ENCODE assay signal across 21 cellular contexts in the genomic region with DNA sequence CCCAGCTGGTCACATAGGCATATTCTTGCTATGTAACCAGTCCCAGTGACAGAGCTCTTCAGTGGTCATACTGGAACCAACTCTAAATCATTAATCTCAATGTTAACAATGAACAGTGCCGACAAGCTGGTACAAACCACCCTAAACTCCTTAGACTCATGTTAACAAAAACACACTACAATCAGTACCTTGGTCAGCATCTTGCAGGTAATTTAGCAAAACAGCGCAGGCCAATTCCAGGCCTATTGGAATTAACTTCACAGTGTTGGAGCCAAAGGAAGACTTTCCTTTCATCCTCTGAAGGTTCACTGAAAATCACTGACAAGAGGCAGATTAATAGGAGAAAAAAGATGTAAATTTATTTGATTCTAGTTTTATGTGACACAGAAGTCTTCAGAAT.
DNase-seq lines count a peak whose midpoint lies in the region; ATAC-seq, FAIRE-seq and TF ChIP-seq lines count a peak whose summit lies in the region.
"Had no signal": no experiment of that assay in that cellular context is flagged by ENCODE, and none has a peak within 500 bp of the region (broad histone marks: within the 10 kb centered on the region; RNA-seq: fewer than 3 reads in every experiment).

No MANE protein-coding gene starts in this region.

- H3K4me1 Mint-ChIP-seq in GM23338, result no peaks in the 10 kb centered on the region
- H3K4me1 Mint-ChIP-seq: CD4-positive, CD25-positive, alpha-beta regulatory T cell; CD8-positive, alpha-beta memory T cell had no signal

- H4K20me1 ChIP-seq in GM23338 (replicated peaks; ENCODE audit: insufficient read depth), result no peaks in the 10 kb centered on the region

- H3K9me3 ChIP-seq in esophagus muscularis mucosa (no peaks in the 10 kb centered on the region), colonic mucosa (no peaks in the 10 kb centered on the region)
- H3K9me3 ChIP-seq: BE2C had no signal

- no peak overlapping the region for H3K4me2 ChIP-seq in GM23338

- H3K4me1 ChIP-seq in GM23338 (ENCODE audit: insufficient read depth), result no peaks in the 10 kb centered on the region
- peaks cover 0 to 7% (median 3%) of the 10 kb centered on the region in 4 donors for H3K4me1 ChIP-seq in esophagus muscularis mucosa
- H3K4me1 ChIP-seq in colonic mucosa, result no peaks in the 10 kb centered on the region
- H3K4me1 ChIP-seq: BE2C had no signal

- TF ChIP-seq CTCF in D721Med (IDR thresholded peaks at IDR 0.05; ENCODE audit: insufficient read depth, missing control alignments), result no peak
- no peak for TF ChIP-seq CTCF in GM23338 (conservative IDR thresholded peaks at IDR 0.05; ENCODE audit: low read depth in 2 of 2)
- TF ChIP-seq CTCF in esophagus muscularis mucosa (IDR thresholded peaks at IDR 0.05), result no peak
- no peak for TF ChIP-seq CTCF in colonic mucosa (IDR thresholded peaks at IDR 0.05)

- H3K27ac Mint-ChIP-seq in GM23338, result no peak overlapping the region
- H3K27ac Mint-ChIP-seq: CD4-positive, CD25-positive, alpha-beta regulatory T cell; CD8-positive, alpha-beta memory T cell; HFFc6 had no signal

- H3K27me3 Mint-ChIP-seq in GM23338 (ENCODE audit: insufficient read depth, low read depth, poor library complexity), result no peaks in the 10 kb centered on the region
- H3K27me3 Mint-ChIP-seq: CD4-positive, CD25-positive, alpha-beta regulatory T cell had no signal

- no peaks in the 10 kb centered on the region for H3K9me2 ChIP-seq in GM23338 (ENCODE audit: insufficient read depth)

- H3K4me3 ChIP-seq in GM23338 (no peak overlapping the region), esophagus muscularis mucosa (no peak overlapping the region), colonic mucosa (no peak overlapping the region)
- H3K4me3 ChIP-seq: GM23248 had no signal

- H3K9me3 Mint-ChIP-seq in GM23338, result no peaks in the 10 kb centered on the region

- peak; percentile 48 for FAIRE-seq in D721Med (lab: Jason Lieb, UNC)
- FAIRE-seq: A204.1, G401.6, GM12892, GM18507, H54 had no signal

- no peak for ATAC-seq in GM23338

- H3K27me3 ChIP-seq in GM23338 (ENCODE audit: insufficient read depth), result no peaks in the 10 kb centered on the region
- no peaks in the 10 kb centered on the region for H3K27me3 ChIP-seq in esophagus muscularis mucosa
- no peaks in the 10 kb centered on the region for H3K27me3 ChIP-seq in colonic mucosa
- H3K27me3 ChIP-seq: BE2C had no signal

- DNase-seq in D721Med (ENCODE audit: insufficient read length, low spot score), result no peak
- DNase-seq in GM23338 (ENCODE audit: low spot score), result peak; percentile 8
- peak; percentile 14 for DNase-seq in astrocyte of the hippocampus (ENCODE audit: low read depth, low spot score)
- DNase-seq in left kidney (ENCODE audit: low read depth, low spot score), result peak; percentile 74
- no peak for DNase-seq in esophagus muscularis mucosa (ENCODE audit: extremely low spot score)
- no peak for DNase-seq in colonic mucosa
- DNase-seq in OCI-M1 (lab: John Stamatoyannopoulos, UW), result no peak
- DNase-seq: ACHN; BE2C; C1 segment of cervical spinal cord; CD4-positive, CD25-positive, alpha-beta regulatory T cell; CD8-positive, alpha-beta memory T cell; COR-L47; GM23248; HCEC 1CT; HFFc6 had no signal

- no peaks in the 10 kb centered on the region for H3K79me2 ChIP-seq in GM23338 (replicated peaks; ENCODE audit: insufficient read depth)

- H3K4me3 Mint-ChIP-seq in GM23338, result no peak overlapping the region
- H3K4me3 Mint-ChIP-seq: CD4-positive, CD25-positive, alpha-beta regulatory T cell; CD8-positive, alpha-beta memory T cell; HFFc6 had no signal

- no peak overlapping the region for H3K9ac ChIP-seq in colonic mucosa (ENCODE audit: low read depth in 2 of 2, low read length in 2 of 2)
- H3K9ac ChIP-seq: GM23248 had no signal

- H2AFZ ChIP-seq in GM23338, result no peak overlapping the region
- H2AFZ ChIP-seq: GM23248 had no signal

- no peak for TF ChIP-seq POLR2A in esophagus muscularis mucosa (IDR thresholded peaks at IDR 0.05; ENCODE audit: low read depth)

- no peaks in the 10 kb centered on the region for H3K36me3 Mint-ChIP-seq in GM23338 (ENCODE audit: low read depth)
- H3K36me3 Mint-ChIP-seq: CD4-positive, CD25-positive, alpha-beta regulatory T cell; CD8-positive, alpha-beta memory T cell had no signal

- H3F3A ChIP-seq in GM23338 (replicated peaks; ENCODE audit: low read depth), result no peaks in the 10 kb centered on the region

- WGBS in esophagus muscularis mucosa, result 90% methylated on average over 2 of the region's 2 CpGs

- intact Hi-C loops in esophagus muscularis mucosa (cut with DNase I), result no loop called here
- intact Hi-C loops in colonic mucosa (cut with DNase I), result no loop called here

- H3K27ac ChIP-seq in GM23338 (ENCODE audit: low read depth), result no peak overlapping the region
- no peak overlapping the region for H3K27ac ChIP-seq in esophagus muscularis mucosa (replicated peaks in 1 of 4)
- H3K27ac ChIP-seq in colonic mucosa, result no peak overlapping the region
- H3K27ac ChIP-seq: GM23248 had no signal

- H3K36me3 ChIP-seq in GM23338 (ENCODE audit: insufficient read depth) (no peaks in the 10 kb centered on the region), esophagus muscularis mucosa (no peaks in the 10 kb centered on the region), colonic mucosa (no peaks in the 10 kb centered on the region)
- H3K36me3 ChIP-seq: BE2C had no signal

- no peak for TF ChIP-seq EP300 in esophagus muscularis mucosa (IDR thresholded peaks at IDR 0.05)

TF ChIP-seq in GM23338, 12 proteins besides CTCF, POLR2A, EP300 and RAD21:
- TF ChIP-seq NANOG (IDR thresholded peaks at IDR 0.05; ENCODE audit: borderline replicate concordance), result no peak
- TF ChIP-seq, protein P1, sequence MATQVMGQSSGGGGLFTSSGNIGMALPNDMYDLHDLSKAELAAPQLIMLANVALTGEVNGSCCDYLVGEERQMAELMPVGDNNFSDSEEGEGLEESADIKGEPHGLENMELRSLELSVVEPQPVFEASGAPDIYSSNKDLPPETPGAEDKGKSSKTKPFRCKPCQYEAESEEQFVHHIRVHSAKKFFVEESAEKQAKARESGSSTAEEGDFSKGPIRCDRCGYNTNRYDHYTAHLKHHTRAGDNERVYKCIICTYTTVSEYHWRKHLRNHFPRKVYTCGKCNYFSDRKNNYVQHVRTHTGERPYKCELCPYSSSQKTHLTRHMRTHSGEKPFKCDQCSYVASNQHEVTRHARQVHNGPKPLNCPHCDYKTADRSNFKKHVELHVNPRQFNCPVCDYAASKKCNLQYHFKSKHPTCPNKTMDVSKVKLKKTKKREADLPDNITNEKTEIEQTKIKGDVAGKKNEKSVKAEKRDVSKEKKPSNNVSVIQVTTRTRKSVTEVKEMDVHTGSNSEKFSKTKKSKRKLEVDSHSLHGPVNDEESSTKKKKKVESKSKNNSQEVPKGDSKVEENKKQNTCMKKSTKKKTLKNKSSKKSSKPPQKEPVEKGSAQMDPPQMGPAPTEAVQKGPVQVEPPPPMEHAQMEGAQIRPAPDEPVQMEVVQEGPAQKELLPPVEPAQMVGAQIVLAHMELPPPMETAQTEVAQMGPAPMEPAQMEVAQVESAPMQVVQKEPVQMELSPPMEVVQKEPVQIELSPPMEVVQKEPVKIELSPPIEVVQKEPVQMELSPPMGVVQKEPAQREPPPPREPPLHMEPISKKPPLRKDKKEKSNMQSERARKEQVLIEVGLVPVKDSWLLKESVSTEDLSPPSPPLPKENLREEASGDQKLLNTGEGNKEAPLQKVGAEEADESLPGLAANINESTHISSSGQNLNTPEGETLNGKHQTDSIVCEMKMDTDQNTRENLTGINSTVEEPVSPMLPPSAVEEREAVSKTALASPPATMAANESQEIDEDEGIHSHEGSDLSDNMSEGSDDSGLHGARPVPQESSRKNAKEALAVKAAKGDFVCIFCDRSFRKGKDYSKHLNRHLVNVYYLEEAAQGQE (IDR thresholded peaks at IDR 0.05; ENCODE audit: unreplicated experiment), result peak; percentile 67
- TF ChIP-seq, protein P2, sequence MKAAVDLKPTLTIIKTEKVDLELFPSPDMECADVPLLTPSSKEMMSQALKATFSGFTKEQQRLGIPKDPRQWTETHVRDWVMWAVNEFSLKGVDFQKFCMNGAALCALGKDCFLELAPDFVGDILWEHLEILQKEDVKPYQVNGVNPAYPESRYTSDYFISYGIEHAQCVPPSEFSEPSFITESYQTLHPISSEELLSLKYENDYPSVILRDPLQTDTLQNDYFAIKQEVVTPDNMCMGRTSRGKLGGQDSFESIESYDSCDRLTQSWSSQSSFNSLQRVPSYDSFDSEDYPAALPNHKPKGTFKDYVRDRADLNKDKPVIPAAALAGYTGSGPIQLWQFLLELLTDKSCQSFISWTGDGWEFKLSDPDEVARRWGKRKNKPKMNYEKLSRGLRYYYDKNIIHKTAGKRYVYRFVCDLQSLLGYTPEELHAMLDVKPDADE (IDR thresholded peaks at IDR 0.05), result no peak
- no peak for TF ChIP-seq ZNF331 (CRISPR knock-in tag; IDR thresholded peaks at IDR 0.05; ENCODE audit: low read depth)
- no peak for TF ChIP-seq JUNB (IDR thresholded peaks at IDR 0.05; ENCODE audit: unreplicated experiment)
- no peak for TF ChIP-seq EZH2 (IDR thresholded peaks at IDR 0.05; ENCODE audit: low read depth, unreplicated experiment)
- TF ChIP-seq POLR2AphosphoS5 (IDR thresholded peaks at IDR 0.05; ENCODE audit: low read depth), result no peak
- no peak for TF ChIP-seq ZNF114 (CRISPR knock-in tag; IDR thresholded peaks at IDR 0.05)
TF ChIP-seq in GM23338: peak in this region for 1.

Comparison
In these comparisons a context has a peak if more than half of its experiments do, and no peak if none do; other contexts are left out.
1. DNase-seq: peak in GM23338 (single experiment), astrocyte of the hippocampus (single experiment) and left kidney (single experiment); none in D721Med (single experiment), esophagus muscularis mucosa (single experiment), colonic mucosa (single experiment) and OCI-M1 (single experiment).